ENCODE assay signal across 1 cellular context in genomic region chr5:150001660-150002493, GRCh38.
TF ChIP-seq lines count a peak whose summit lies in the region.

No MANE protein-coding gene starts in this region.

TF ChIP-seq in HepG2, 621 proteins besides CTCF, POLR2A, EP300 and RAD21 (continues in another document):
- TF ChIP-seq ZNF574 (CRISPR knock-in tag; IDR thresholded peaks at IDR 0.05) (0 out of 2 replicates have a peak, but pooled peaks have one; percentile 24), ZBTB40 (IDR thresholded peaks at IDR 0.05) (no peak), ZBTB40 (CRISPR knock-in tag; IDR thresholded peaks at IDR 0.05) (no peak), CREB1 (IDR thresholded peaks at IDR 0.05) (no peak), CREB1 (CRISPR knock-in tag; IDR thresholded peaks at IDR 0.05) (no peak), SMYD3 (CRISPR knock-in tag; IDR thresholded peaks at IDR 0.05) (no peak), MXD1 (CRISPR knock-in tag; IDR thresholded peaks at IDR 0.05) (no peak), CENPT (CRISPR knock-in tag; IDR thresholded peaks at IDR 0.05; ENCODE audit: low read depth) (no peak), TBX3 (IDR thresholded peaks at IDR 0.05; ENCODE audit: borderline replicate concordance) (no peak), GABPB1 (CRISPR knock-in tag; IDR thresholded peaks at IDR 0.05) (no peak), ZNF441 (CRISPR knock-in tag; IDR thresholded peaks at IDR 0.05; ENCODE audit: borderline replicate concordance) (no peak), GATAD2A (CRISPR knock-in tag; IDR thresholded peaks at IDR 0.05) (0 out of 2 replicates have a peak, but pooled peaks have one; percentile 11), RBAK (CRISPR knock-in tag; IDR thresholded peaks at IDR 0.05) (no peak), HMG20A (CRISPR knock-in tag; IDR thresholded peaks at IDR 0.05; ENCODE audit: borderline replicate concordance) (no peak), ZNF451 (CRISPR knock-in tag; IDR thresholded peaks at IDR 0.05) (no peak), HMGXB4 (CRISPR knock-in tag; IDR thresholded peaks at IDR 0.05; ENCODE audit: borderline replicate concordance in 1 of 2, low read depth in 1 of 2) (peak; percentile 51 to 72; a peak in 2 of 4 replicates), GTF3A (CRISPR knock-in tag; conservative IDR thresholded peaks at IDR 0.05) (no peak), ZSCAN20 (CRISPR knock-in tag; IDR thresholded peaks at IDR 0.05; ENCODE audit: borderline replicate concordance) (no peak), AKAP8 (CRISPR knock-in tag; IDR thresholded peaks at IDR 0.05) (no peak), THRA (CRISPR knock-in tag; IDR thresholded peaks at IDR 0.05; ENCODE audit: borderline replicate concordance) (peak; percentile 63; the same call in 1 of the 2 replicates), JARID2 (CRISPR knock-in tag; IDR thresholded peaks at IDR 0.05; ENCODE audit: insufficient replicate concordance) (no peak), IRF1 (CRISPR knock-in tag; IDR thresholded peaks at IDR 0.05; ENCODE audit: low read depth) (no peak), NONO (IDR thresholded peaks at IDR 0.05) (no peak), NONO (CRISPR knock-in tag; conservative IDR thresholded peaks at IDR 0.05) (no peak), ARID2 (CRISPR knock-in tag; IDR thresholded peaks at IDR 0.05; ENCODE audit: borderline replicate concordance) (no peak), HNRNPLL (IDR thresholded peaks at IDR 0.05; ENCODE audit: low read depth, low read length, poor library complexity, severe bottlenecking) (peak; percentile 10), HOXA3 (CRISPR knock-in tag; IDR thresholded peaks at IDR 0.05) (0 out of 2 replicates have a peak, but pooled peaks have one; percentile 26), TAF1 (CRISPR knock-in tag; IDR thresholded peaks at IDR 0.05) (no peak), ISL2 (CRISPR knock-in tag; IDR thresholded peaks at IDR 0.05) (no peak), ZNF136 (CRISPR knock-in tag; IDR thresholded peaks at IDR 0.05; ENCODE audit: low read depth) (no peak), CENPX (CRISPR knock-in tag; IDR thresholded peaks at IDR 0.05) (no peak), TBL1XR1 (IDR thresholded peaks at IDR 0.05; ENCODE audit: borderline replicate concordance, low read length, partially characterized antibody) (no peak), ZNF879 (CRISPR knock-in tag; IDR thresholded peaks at IDR 0.05) (no peak)
- TF ChIP-seq, protein P1, sequence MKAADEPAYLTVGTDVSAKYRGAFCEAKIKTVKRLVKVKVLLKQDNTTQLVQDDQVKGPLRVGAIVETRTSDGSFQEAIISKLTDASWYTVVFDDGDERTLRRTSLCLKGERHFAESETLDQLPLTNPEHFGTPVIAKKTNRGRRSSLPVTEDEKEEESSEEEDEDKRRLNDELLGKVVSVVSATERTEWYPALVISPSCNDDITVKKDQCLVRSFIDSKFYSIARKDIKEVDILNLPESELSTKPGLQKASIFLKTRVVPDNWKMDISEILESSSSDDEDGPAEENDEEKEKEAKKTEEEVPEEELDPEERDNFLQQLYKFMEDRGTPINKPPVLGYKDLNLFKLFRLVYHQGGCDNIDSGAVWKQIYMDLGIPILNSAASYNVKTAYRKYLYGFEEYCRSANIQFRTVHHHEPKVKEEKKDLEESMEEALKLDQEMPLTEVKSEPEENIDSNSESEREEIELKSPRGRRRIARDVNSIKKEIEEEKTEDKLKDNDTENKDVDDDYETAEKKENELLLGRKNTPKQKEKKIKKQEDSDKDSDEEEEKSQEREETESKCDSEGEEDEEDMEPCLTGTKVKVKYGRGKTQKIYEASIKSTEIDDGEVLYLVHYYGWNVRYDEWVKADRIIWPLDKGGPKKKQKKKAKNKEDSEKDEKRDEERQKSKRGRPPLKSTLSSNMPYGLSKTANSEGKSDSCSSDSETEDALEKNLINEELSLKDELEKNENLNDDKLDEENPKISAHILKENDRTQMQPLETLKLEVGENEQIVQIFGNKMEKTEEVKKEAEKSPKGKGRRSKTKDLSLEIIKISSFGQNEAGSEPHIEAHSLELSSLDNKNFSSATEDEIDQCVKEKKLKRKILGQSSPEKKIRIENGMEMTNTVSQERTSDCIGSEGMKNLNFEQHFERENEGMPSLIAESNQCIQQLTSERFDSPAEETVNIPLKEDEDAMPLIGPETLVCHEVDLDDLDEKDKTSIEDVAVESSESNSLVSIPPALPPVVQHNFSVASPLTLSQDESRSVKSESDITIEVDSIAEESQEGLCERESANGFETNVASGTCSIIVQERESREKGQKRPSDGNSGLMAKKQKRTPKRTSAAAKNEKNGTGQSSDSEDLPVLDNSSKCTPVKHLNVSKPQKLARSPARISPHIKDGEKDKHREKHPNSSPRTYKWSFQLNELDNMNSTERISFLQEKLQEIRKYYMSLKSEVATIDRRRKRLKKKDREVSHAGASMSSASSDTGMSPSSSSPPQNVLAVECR (CRISPR knock-in tag; IDR thresholded peaks at IDR 0.05; ENCODE audit: borderline replicate concordance) = 0 out of 2 replicates have a peak, but pooled peaks have one; percentile 36
- TF ChIP-seq, protein P2, sequence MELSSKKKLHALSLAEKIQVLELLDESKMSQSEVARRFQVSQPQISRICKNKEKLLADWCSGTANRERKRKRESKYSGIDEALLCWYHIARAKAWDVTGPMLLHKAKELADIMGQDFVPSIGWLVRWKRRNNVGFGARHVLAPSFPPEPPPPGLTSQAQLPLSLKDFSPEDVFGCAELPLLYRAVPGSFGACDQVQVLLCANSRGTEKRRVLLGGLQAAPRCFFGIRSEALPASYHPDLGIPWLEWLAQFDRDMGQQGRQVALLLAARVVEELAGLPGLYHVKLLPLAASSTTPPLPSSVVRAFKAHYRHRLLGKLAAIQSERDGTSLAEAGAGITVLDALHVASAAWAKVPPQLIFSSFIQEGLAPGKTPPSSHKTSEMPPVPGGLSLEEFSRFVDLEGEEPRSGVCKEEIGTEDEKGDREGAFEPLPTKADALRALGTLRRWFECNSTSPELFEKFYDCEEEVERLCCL (CRISPR knock-in tag; IDR thresholded peaks at IDR 0.05; ENCODE audit: borderline replicate concordance) = no peak
